ENCODE assay signal across 7 cellular contexts in genomic region chr5:176365663-176366574, GRCh38. TPM values are rescaled to one million over a fixed set of nuclear protein-coding genes. Genes with fewer than 3 reads are reported as not detected.
A peak's percentile ranks its signal among the peaks of the same experiment; 100 is the strongest.
DNase-seq lines count a peak whose midpoint lies in the region; ATAC-seq and TF ChIP-seq lines count a peak whose summit lies in the region.

No MANE protein-coding gene starts in this region.

- H3K4me1 Mint-ChIP-seq in glutamatergic neuron (ENCODE audit: low read depth, unreplicated experiment) = peaks cover 11% of the 10 kb centered on the region

- H3K9me3 Mint-ChIP-seq in glutamatergic neuron (ENCODE audit: unreplicated experiment) = peaks cover 9% of the 10 kb centered on the region

- TF ChIP-seq CTCF in glutamatergic neuron (IDR thresholded peaks at IDR 0.05; ENCODE audit: partially characterized antibody, unreplicated experiment) = no peak

- H3K27me3 Mint-ChIP-seq in glutamatergic neuron (ENCODE audit: unreplicated experiment) = peaks cover 11% of the 10 kb centered on the region

- ATAC-seq in GM18907 (IDR thresholded peaks at IDR 0.05; ENCODE audit: unreplicated experiment) (peak; percentile 16), GM18870 (IDR thresholded peaks at IDR 0.05; ENCODE audit: unreplicated experiment) (no peak)

- H3K36me3 Mint-ChIP-seq in glutamatergic neuron (ENCODE audit: unreplicated experiment) = peaks cover 8% of the 10 kb centered on the region

- DNase-seq in HPDE6-E6E7 (ENCODE audit: extremely low spot score) (peak; percentile 12), glutamatergic neuron (peak; percentile 42), occipital lobe (lab: John Stamatoyannopoulos, UW) (peak; percentile 55), NCI-H446 (lab: John Stamatoyannopoulos, UW) (no peak)
- peak; percentile 37 for DNase-seq in activated naive CD4-positive, alpha-beta T cell treated with Interleukin-2 at 50 U/mL for 16 hours

- no peak overlapping the region for H3K27ac Mint-ChIP-seq in glutamatergic neuron (ENCODE audit: unreplicated experiment)

- H3K4me3 Mint-ChIP-seq in glutamatergic neuron (ENCODE audit: unreplicated experiment) = peak overlapping the region; percentile 77

RNA-seq across cellular contexts. Expression of gene ARL10, which starts 0.6 kb away (rescaled TPM):
- total RNA-seq in glutamatergic neuron (ENCODE audit: unreplicated experiment) (34.7 TPM), occipital lobe (50.5 TPM)

RNA-seq across cellular contexts. Expression of gene KIAA1191, which starts 4.4 kb away (rescaled TPM):
- total RNA-seq in glutamatergic neuron (ENCODE audit: unreplicated experiment) (203 TPM), occipital lobe (97.3 TPM)

RNA-seq across cellular contexts. Expression of gene NOP16, which starts 22.5 kb away (rescaled TPM):
- 18.6 TPM for total RNA-seq in glutamatergic neuron (ENCODE audit: unreplicated experiment)
- 5.0 TPM for total RNA-seq in occipital lobe

RNA-seq across cellular contexts. Expression of gene HIGD2A, which starts 22.6 kb away (rescaled TPM):
- 103 TPM for total RNA-seq in glutamatergic neuron (ENCODE audit: unreplicated experiment)
- total RNA-seq in occipital lobe = 26.4 TPM

RNA-seq across cellular contexts. Expression of gene CLTB, which starts 50.4 kb away (rescaled TPM):
- total RNA-seq in glutamatergic neuron (ENCODE audit: unreplicated experiment) = 83.8 TPM
- 42.0 TPM for total RNA-seq in occipital lobe

Comparison
In these comparisons a context has a peak if more than half of its experiments do, and no peak if none do; other contexts are left out.
1. DNase-seq: peak in HPDE6-E6E7 (single experiment), activated naive CD4-positive, alpha-beta T cell treated with Interleukin-2 at 50 U/mL for 16 hours (single experiment), glutamatergic neuron (single experiment) and occipital lobe (single experiment); none in NCI-H446 (0 of 2).